Comparison of ENCODE assay signal across 1 cellular context in genomic region chr7:102512642-102513221, GRCh38.
TF ChIP-seq lines count a peak whose summit lies in the region.
"Not testable (repeated sequence)": the region's sequence is repeated elsewhere in the genome, so short reads cannot be mapped to it uniquely, and the experiment has no call there.

No MANE protein-coding gene starts in this region.

TF ChIP-seq in K562, 482 proteins besides CTCF, POLR2A, EP300 and RAD21:
- TF ChIP-seq EGR1 (conservative IDR thresholded peaks at IDR 0.05) (peak; percentile 70), VEZF1 (CRISPR knock-in tag; IDR thresholded peaks at IDR 0.05) (peak; percentile 77), RBM22 (IDR thresholded peaks at IDR 0.05; ENCODE audit: low read depth, low read length, poor library complexity, severe bottlenecking) (peak; percentile 61), ZNF512 (tag; IDR thresholded peaks at IDR 0.05) (peak; percentile 60; the same call in 1 of the 2 replicates), AFF1 (IDR thresholded peaks at IDR 0.05; ENCODE audit: low read depth in 1 of 2, partially characterized antibody in 2 of 2) (peak in 1 of 2 experiments; percentile 51), KDM4B (IDR thresholded peaks at IDR 0.05; ENCODE audit: borderline replicate concordance in 2 of 2, low read depth in 1 of 2) (0 out of 4 replicates have a peak, but pooled peaks of 1 of the 2 experiments have one; percentile 42), ZBTB7A (IDR thresholded peaks at IDR 0.05; ENCODE audit: borderline replicate concordance, control insufficient read depth, low read depth, low read length) (peak; percentile 70; the same call in 1 of the 2 replicates), ZNF263 (CRISPR knock-in tag; IDR thresholded peaks at IDR 0.05; ENCODE audit: borderline replicate concordance) (peak; percentile 79; the same call in 1 of the 2 replicates), DPF2 (IDR thresholded peaks at IDR 0.05) (0 out of 2 replicates have a peak, but pooled peaks have one; percentile 18), ZNF740 (CRISPR knock-in tag; IDR thresholded peaks at IDR 0.05) (peak; percentile 61; the same call in 1 of the 2 replicates)
- TF ChIP-seq ZNF740 (tag; IDR thresholded peaks at IDR 0.05): not testable (repeated sequence)
